ENCODE assay signal across 8 cellular contexts in genomic region chr15:44882499-44882968, GRCh38.
A peak's percentile ranks its signal among the peaks of the same experiment; 100 is the strongest.
DNase-seq lines count a peak whose midpoint lies in the region; ATAC-seq and TF ChIP-seq lines count a peak whose summit lies in the region.

No MANE protein-coding gene starts in this region.

- no peak overlapping the region for H2AK5ac ChIP-seq in neuronal stem cell (ENCODE audit: low read depth, low read length)

- H4K91ac ChIP-seq in neuronal stem cell (ENCODE audit: low read depth, low read length, poor library complexity), result no peak overlapping the region

- H3K4me3 ChIP-seq in neuronal stem cell (ENCODE audit: low read length in 2 of 2) (no peak overlapping the region), aorta (ENCODE audit: low read length in 2 of 2) (no peak overlapping the region), foreskin fibroblast (ENCODE audit: low read depth in 1 of 2, low read length in 2 of 2) (no peak overlapping the region)
- H3K4me3 ChIP-seq in effector memory CD4-positive, alpha-beta T cell (ENCODE audit: insufficient read depth, low read depth, low read length, poor library complexity, severe bottlenecking), result no peak overlapping the region

- H4K8ac ChIP-seq in neuronal stem cell (ENCODE audit: low read depth, low read length), result no peak overlapping the region

- no peak overlapping the region for H3K27ac ChIP-seq in neuronal stem cell (replicated peaks; ENCODE audit: low read length)
- no peak overlapping the region for H3K27ac ChIP-seq in aorta (ENCODE audit: low read depth in 1 of 2, low read length in 2 of 2)
- no peak overlapping the region for H3K27ac ChIP-seq in effector memory CD4-positive, alpha-beta T cell (ENCODE audit: insufficient read depth, low read length, poor library complexity, severe bottlenecking)

- DNase-seq in NCI-H345 (lab: John Stamatoyannopoulos, UW) (peak; percentile 8), neuronal stem cell (ENCODE audit: low spot score) (no peak), NCI-H82 treated with DMSO at 0.1 percent for 48 hours (lab: John Stamatoyannopoulos, UW; ENCODE audit: unreplicated experiment) (no peak), aorta (no peak), foreskin fibroblast (no peak)
- DNase-seq in effector memory CD4-positive, alpha-beta T cell, result no peak

- H3K27me3 ChIP-seq in neuronal stem cell (ENCODE audit: control insufficient read depth in 3 of 3, insufficient read depth in 3 of 3, low read depth in 1 of 3, low read length in 3 of 3), result no peaks in the 10 kb centered on the region
- H3K27me3 ChIP-seq in aorta (ENCODE audit: control insufficient read depth in 1 of 2, insufficient read depth in 2 of 2, low read length in 1 of 2), result no peaks in the 10 kb centered on the region
- H3K27me3 ChIP-seq in effector memory CD4-positive, alpha-beta T cell (replicated peaks; ENCODE audit: control insufficient read depth, insufficient read depth, low read length, poor library complexity, severe bottlenecking), result no peaks in the 10 kb centered on the region

- no peak for TF ChIP-seq CTCF in foreskin fibroblast (IDR thresholded peaks at IDR 0.05; ENCODE audit: low read depth, low read length)

- H3K18ac ChIP-seq in neuronal stem cell (ENCODE audit: low read length), result no peak overlapping the region

- H3K14ac ChIP-seq in neuronal stem cell (ENCODE audit: low read length), result no peak overlapping the region

- no peak overlapping the region for H3K4me2 ChIP-seq in neuronal stem cell (ENCODE audit: insufficient read depth, low read length, poor library complexity, severe bottlenecking)

- H3K79me1 ChIP-seq in neuronal stem cell (ENCODE audit: low read depth, low read length), result no peaks in the 10 kb centered on the region

- H3K36me3 ChIP-seq in neuronal stem cell (replicated peaks in 1 of 2; ENCODE audit: control insufficient read depth in 2 of 2, insufficient read depth in 2 of 2, low read length in 2 of 2) (no peaks in the 10 kb centered on the region), aorta (ENCODE audit: control insufficient read depth in 1 of 2, insufficient read depth in 2 of 2, low read length in 1 of 2) (no peaks in the 10 kb centered on the region)
- H3K36me3 ChIP-seq in effector memory CD4-positive, alpha-beta T cell (ENCODE audit: control insufficient read depth, insufficient read depth, low read length), result no peaks in the 10 kb centered on the region

- no peak overlapping the region for H3K23ac ChIP-seq in neuronal stem cell (ENCODE audit: low read depth, low read length, poor library complexity)

- H2BK15ac ChIP-seq in neuronal stem cell (ENCODE audit: low read length), result no peak overlapping the region

- ATAC-seq in GM18520 (IDR thresholded peaks at IDR 0.05; ENCODE audit: unreplicated experiment) (peak; percentile 70), GM21737 (IDR thresholded peaks at IDR 0.05; ENCODE audit: unreplicated experiment) (peak; percentile 73), aorta (ENCODE audit: low FRiP score) (no peak)

- H2AFZ ChIP-seq in neuronal stem cell (ENCODE audit: low read length), result peak overlapping the region; percentile 42

- no peak overlapping the region for H2BK5ac ChIP-seq in neuronal stem cell (ENCODE audit: low read length)

- intact Hi-C loops in aorta (cut with DNase I), result no loop called here

- no peaks in the 10 kb centered on the region for H3K4me1 ChIP-seq in neuronal stem cell (ENCODE audit: control insufficient read depth in 2 of 2, insufficient read depth in 1 of 2, low read depth in 1 of 2, low read length in 2 of 2)
- no peaks in the 10 kb centered on the region for H3K4me1 ChIP-seq in aorta (ENCODE audit: control insufficient read depth in 1 of 2, insufficient read depth in 2 of 2, low read length in 2 of 2)
- H3K4me1 ChIP-seq in effector memory CD4-positive, alpha-beta T cell (ENCODE audit: control insufficient read depth, insufficient read depth, low read length, poor library complexity, severe bottlenecking), result no peaks in the 10 kb centered on the region

- H3K9me3 ChIP-seq in neuronal stem cell (replicated peaks in 1 of 2; ENCODE audit: control insufficient read depth in 2 of 2, insufficient read depth in 1 of 2, low read depth in 1 of 2, low read length in 2 of 2) (peaks cover 0 to 3% of the 10 kb centered on the region in 2 donors), aorta (ENCODE audit: control insufficient read depth, low read length) (no peaks in the 10 kb centered on the region)
- no peaks in the 10 kb centered on the region for H3K9me3 ChIP-seq in effector memory CD4-positive, alpha-beta T cell (ENCODE audit: control insufficient read depth, low read length)

- no peak overlapping the region for H2BK120ac ChIP-seq in neuronal stem cell (ENCODE audit: low read depth, low read length)

- H2BK12ac ChIP-seq in neuronal stem cell (ENCODE audit: low read length), result no peak overlapping the region

- no peak overlapping the region for H3K9ac ChIP-seq in neuronal stem cell (ENCODE audit: low read depth, low read length, poor library complexity)

- no peak overlapping the region for H3K4ac ChIP-seq in neuronal stem cell (ENCODE audit: low read length)

- no CpG with 5 or more reads among the region's 5 CpGs for WGBS in neuronal stem cell (ENCODE audit: extremely low coverage in 2 of 2, insufficient read length in 2 of 2, insufficient replicate concordance in 1 of 2), 2 donors
- WGBS in aorta, 2 donors, result 74 to 79% methylated on average over 5 of the region's 5 CpGs
